ENCODE assay signal across 1 cellular context in genomic region chr4:183504930-183505555, GRCh38.
TF ChIP-seq lines count a peak whose summit lies in the region.

A gene with protein sequence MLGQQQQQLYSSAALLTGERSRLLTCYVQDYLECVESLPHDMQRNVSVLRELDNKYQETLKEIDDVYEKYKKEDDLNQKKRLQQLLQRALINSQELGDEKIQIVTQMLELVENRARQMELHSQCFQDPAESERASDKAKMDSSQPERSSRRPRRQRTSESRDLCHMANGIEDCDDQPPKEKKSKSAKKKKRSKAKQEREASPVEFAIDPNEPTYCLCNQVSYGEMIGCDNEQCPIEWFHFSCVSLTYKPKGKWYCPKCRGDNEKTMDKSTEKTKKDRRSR (plus strand): TSS chr4:183505058. CDS start chr4:183505196, 138 bp downstream.

TF ChIP-seq in GM12878, 131 proteins besides CTCF, POLR2A, EP300 and RAD21 (continued from another document and continues in another):
- TF ChIP-seq USF2 (IDR thresholded peaks at IDR 0.05; ENCODE audit: borderline replicate concordance, low read depth, low read length) (no peak), POU2F2 (IDR thresholded peaks at IDR 0.05; ENCODE audit: borderline replicate concordance, low read depth, low read length) (no peak), CEBPZ (IDR thresholded peaks at IDR 0.05; ENCODE audit: low read depth, low read length) (no peak), JUND (IDR thresholded peaks at IDR 0.05; ENCODE audit: low read depth, low read length) (no peak), BHLHE40 (IDR thresholded peaks at IDR 0.05; ENCODE audit: borderline replicate concordance in 1 of 2, low read depth in 2 of 2, low read length in 1 of 2) (peak in 1 of 2 experiments; percentile 68; a peak in 3 of 4 replicates), ZSCAN29 (IDR thresholded peaks at IDR 0.05) (no peak), RB1 (IDR thresholded peaks at IDR 0.05; ENCODE audit: borderline replicate concordance) (no peak), ATF7 (IDR thresholded peaks at IDR 0.05; ENCODE audit: low read depth) (no peak), WRNIP1 (IDR thresholded peaks at IDR 0.05; ENCODE audit: borderline replicate concordance, low read depth, low read length) (no peak), NR2C2 (IDR thresholded peaks at IDR 0.05; ENCODE audit: borderline replicate concordance, control insufficient read depth, insufficient read length, low read depth) (no peak), TARDBP (IDR thresholded peaks at IDR 0.05; ENCODE audit: borderline replicate concordance) (no peak), SMC3 (IDR thresholded peaks at IDR 0.05; ENCODE audit: borderline replicate concordance, low read length) (no peak), BCL11A (IDR thresholded peaks at IDR 0.05; ENCODE audit: low read depth, low read length) (no peak), POLR2AphosphoS2 (IDR thresholded peaks at IDR 0.05; ENCODE audit: low read depth, low read length) (no peak; the same call in 1 of the 2 replicates), ZNF384 (IDR thresholded peaks at IDR 0.05; ENCODE audit: borderline replicate concordance, low read depth, low read length) (no peak), NRF1 (conservative IDR thresholded peaks at IDR 0.05; ENCODE audit: low read depth, low read length) (no peak), TBL1XR1 (IDR thresholded peaks at IDR 0.05; ENCODE audit: low read depth, low read length) (no peak), HDAC2 (IDR thresholded peaks at IDR 0.05) (no peak), FOXK2 (IDR thresholded peaks at IDR 0.05) (no peak), MYC (IDR thresholded peaks at IDR 0.05; ENCODE audit: insufficient read depth, insufficient read length, insufficient replicate concordance, low read length, severe bottlenecking) (no peak), MXI1 (IDR thresholded peaks at IDR 0.05; ENCODE audit: low read depth, low read length) (no peak), CBFB (IDR thresholded peaks at IDR 0.05; ENCODE audit: low read depth) (no peak), MAX (IDR thresholded peaks at IDR 0.05; ENCODE audit: low read depth, low read length) (0 out of 2 replicates have a peak, but pooled peaks have one; percentile 9), TAF1 (IDR thresholded peaks at IDR 0.05; ENCODE audit: borderline replicate concordance, low read depth, low read length) (no peak), HDAC6 (IDR thresholded peaks at IDR 0.05; ENCODE audit: unreplicated experiment) (no peak), BACH1 (IDR thresholded peaks at IDR 0.05; ENCODE audit: borderline replicate concordance) (peak; percentile 60; the same call in 1 of the 2 replicates), NKRF (conservative IDR thresholded peaks at IDR 0.05) (peak; percentile 83; the same call in 1 of the 2 replicates), SMAD1 (IDR thresholded peaks at IDR 0.05; ENCODE audit: low read depth, partially characterized antibody) (no peak), RCOR1 (conservative IDR thresholded peaks at IDR 0.05; ENCODE audit: low read depth, low read length) (no peak), STAT1 (conservative IDR thresholded peaks at IDR 0.05) (0 out of 2 replicates have a peak, but pooled peaks have one; percentile 38), CHD4 (IDR thresholded peaks at IDR 0.05) (no peak), CREM (IDR thresholded peaks at IDR 0.05; ENCODE audit: low read depth) (0 out of 2 replicates have a peak, but pooled peaks have one; percentile 14), NR2C1 (IDR thresholded peaks at IDR 0.05) (peak; percentile 28; the same call in 1 of the 2 replicates), EED (IDR thresholded peaks at IDR 0.05; ENCODE audit: low read depth) (no peak), BRCA1 (IDR thresholded peaks at IDR 0.05; ENCODE audit: low read depth, low read length) (no peak), DPF2 (IDR thresholded peaks at IDR 0.05) (peak; percentile 59; the same call in 1 of the 2 replicates), CEBPB (IDR thresholded peaks at IDR 0.05; ENCODE audit: borderline replicate concordance in 1 of 2, low read depth in 2 of 2, low read length in 2 of 2) (no peak), LARP7 (IDR thresholded peaks at IDR 0.05) (peak; percentile 74; the same call in 1 of the 2 replicates)
- TF ChIP-seq, protein P1, sequence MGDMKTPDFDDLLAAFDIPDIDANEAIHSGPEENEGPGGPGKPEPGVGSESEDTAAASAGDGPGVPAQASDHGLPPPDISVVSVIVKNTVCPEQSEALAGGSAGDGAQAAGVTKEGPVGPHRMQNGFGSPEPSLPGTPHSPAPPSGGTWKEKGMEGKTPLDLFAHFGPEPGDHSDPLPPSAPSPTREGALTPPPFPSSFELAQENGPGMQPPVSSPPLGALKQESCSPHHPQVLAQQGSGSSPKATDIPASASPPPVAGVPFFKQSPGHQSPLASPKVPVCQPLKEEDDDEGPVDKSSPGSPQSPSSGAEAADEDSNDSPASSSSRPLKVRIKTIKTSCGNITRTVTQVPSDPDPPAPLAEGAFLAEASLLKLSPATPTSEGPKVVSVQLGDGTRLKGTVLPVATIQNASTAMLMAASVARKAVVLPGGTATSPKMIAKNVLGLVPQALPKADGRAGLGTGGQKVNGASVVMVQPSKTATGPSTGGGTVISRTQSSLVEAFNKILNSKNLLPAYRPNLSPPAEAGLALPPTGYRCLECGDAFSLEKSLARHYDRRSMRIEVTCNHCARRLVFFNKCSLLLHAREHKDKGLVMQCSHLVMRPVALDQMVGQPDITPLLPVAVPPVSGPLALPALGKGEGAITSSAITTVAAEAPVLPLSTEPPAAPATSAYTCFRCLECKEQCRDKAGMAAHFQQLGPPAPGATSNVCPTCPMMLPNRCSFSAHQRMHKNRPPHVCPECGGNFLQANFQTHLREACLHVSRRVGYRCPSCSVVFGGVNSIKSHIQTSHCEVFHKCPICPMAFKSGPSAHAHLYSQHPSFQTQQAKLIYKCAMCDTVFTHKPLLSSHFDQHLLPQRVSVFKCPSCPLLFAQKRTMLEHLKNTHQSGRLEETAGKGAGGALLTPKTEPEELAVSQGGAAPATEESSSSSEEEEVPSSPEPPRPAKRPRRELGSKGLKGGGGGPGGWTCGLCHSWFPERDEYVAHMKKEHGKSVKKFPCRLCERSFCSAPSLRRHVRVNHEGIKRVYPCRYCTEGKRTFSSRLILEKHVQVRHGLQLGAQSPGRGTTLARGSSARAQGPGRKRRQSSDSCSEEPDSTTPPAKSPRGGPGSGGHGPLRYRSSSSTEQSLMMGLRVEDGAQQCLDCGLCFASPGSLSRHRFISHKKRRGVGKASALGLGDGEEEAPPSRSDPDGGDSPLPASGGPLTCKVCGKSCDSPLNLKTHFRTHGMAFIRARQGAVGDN (IDR thresholded peaks at IDR 0.05), result 0 out of 2 replicates have a peak, but pooled peaks have one; percentile 25
- TF ChIP-seq, protein P2, sequence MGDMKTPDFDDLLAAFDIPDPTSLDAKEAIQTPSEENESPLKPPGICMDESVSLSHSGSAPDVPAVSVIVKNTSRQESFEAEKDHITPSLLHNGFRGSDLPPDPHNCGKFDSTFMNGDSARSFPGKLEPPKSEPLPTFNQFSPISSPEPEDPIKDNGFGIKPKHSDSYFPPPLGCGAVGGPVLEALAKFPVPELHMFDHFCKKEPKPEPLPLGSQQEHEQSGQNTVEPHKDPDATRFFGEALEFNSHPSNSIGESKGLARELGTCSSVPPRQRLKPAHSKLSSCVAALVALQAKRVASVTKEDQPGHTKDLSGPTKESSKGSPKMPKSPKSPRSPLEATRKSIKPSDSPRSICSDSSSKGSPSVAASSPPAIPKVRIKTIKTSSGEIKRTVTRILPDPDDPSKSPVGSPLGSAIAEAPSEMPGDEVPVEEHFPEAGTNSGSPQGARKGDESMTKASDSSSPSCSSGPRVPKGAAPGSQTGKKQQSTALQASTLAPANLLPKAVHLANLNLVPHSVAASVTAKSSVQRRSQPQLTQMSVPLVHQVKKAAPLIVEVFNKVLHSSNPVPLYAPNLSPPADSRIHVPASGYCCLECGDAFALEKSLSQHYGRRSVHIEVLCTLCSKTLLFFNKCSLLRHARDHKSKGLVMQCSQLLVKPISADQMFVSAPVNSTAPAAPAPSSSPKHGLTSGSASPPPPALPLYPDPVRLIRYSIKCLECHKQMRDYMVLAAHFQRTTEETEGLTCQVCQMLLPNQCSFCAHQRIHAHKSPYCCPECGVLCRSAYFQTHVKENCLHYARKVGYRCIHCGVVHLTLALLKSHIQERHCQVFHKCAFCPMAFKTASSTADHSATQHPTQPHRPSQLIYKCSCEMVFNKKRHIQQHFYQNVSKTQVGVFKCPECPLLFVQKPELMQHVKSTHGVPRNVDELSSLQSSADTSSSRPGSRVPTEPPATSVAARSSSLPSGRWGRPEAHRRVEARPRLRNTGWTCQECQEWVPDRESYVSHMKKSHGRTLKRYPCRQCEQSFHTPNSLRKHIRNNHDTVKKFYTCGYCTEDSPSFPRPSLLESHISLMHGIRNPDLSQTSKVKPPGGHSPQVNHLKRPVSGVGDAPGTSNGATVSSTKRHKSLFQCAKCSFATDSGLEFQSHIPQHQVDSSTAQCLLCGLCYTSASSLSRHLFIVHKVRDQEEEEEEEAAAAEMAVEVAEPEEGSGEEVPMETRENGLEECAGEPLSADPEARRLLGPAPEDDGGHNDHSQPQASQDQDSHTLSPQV (IDR thresholded peaks at IDR 0.05), result no peak
- TF ChIP-seq, protein P3, sequence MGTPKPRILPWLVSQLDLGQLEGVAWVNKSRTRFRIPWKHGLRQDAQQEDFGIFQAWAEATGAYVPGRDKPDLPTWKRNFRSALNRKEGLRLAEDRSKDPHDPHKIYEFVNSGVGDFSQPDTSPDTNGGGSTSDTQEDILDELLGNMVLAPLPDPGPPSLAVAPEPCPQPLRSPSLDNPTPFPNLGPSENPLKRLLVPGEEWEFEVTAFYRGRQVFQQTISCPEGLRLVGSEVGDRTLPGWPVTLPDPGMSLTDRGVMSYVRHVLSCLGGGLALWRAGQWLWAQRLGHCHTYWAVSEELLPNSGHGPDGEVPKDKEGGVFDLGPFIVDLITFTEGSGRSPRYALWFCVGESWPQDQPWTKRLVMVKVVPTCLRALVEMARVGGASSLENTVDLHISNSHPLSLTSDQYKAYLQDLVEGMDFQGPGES (IDR thresholded peaks at IDR 0.05), result no peak
- TF ChIP-seq, protein P4, sequence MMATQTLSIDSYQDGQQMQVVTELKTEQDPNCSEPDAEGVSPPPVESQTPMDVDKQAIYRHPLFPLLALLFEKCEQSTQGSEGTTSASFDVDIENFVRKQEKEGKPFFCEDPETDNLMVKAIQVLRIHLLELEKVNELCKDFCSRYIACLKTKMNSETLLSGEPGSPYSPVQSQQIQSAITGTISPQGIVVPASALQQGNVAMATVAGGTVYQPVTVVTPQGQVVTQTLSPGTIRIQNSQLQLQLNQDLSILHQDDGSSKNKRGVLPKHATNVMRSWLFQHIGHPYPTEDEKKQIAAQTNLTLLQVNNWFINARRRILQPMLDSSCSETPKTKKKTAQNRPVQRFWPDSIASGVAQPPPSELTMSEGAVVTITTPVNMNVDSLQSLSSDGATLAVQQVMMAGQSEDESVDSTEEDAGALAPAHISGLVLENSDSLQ (IDR thresholded peaks at IDR 0.05), result no peak
